Comparison of ENCODE assay signal across 1 cellular context in the genomic region with DNA sequence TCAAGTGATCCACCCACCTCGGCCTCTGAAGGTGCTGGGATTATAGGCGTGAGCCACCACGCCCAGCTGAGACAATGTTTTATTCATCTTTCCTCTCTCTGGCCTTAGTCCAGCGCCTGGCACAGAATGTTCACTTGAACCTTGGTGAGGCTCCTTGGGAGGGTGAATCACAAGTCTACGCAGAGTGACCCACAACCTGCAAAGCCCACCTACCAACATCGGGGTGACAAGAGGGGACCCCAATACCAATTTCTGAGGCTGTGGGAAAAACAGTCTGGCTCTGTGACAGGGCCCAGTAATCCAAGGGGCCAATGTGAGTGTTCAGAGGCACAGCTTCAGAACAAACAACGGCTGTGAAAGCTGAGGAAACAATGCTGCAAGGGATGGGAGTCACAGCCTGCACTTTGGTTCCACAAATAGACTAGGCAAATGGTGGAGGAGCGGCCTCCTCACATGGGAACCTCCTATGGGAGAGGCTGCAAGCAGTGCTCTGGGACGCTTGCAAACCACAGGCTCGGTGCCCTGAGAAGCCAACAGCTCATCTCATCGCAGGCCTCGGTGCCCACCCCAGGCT.
TF ChIP-seq lines count a peak whose summit lies in the region.

No MANE protein-coding gene starts in this region.

TF ChIP-seq in HepG2, 621 proteins besides CTCF, POLR2A, EP300 and RAD21 (continued from another document and continues in another):
- no peak for TF ChIP-seq ZNF160 (CRISPR knock-in tag; IDR thresholded peaks at IDR 0.05)
- no peak for TF ChIP-seq TCF7 (IDR thresholded peaks at IDR 0.05; ENCODE audit: low read depth)
- TF ChIP-seq, protein P1, sequence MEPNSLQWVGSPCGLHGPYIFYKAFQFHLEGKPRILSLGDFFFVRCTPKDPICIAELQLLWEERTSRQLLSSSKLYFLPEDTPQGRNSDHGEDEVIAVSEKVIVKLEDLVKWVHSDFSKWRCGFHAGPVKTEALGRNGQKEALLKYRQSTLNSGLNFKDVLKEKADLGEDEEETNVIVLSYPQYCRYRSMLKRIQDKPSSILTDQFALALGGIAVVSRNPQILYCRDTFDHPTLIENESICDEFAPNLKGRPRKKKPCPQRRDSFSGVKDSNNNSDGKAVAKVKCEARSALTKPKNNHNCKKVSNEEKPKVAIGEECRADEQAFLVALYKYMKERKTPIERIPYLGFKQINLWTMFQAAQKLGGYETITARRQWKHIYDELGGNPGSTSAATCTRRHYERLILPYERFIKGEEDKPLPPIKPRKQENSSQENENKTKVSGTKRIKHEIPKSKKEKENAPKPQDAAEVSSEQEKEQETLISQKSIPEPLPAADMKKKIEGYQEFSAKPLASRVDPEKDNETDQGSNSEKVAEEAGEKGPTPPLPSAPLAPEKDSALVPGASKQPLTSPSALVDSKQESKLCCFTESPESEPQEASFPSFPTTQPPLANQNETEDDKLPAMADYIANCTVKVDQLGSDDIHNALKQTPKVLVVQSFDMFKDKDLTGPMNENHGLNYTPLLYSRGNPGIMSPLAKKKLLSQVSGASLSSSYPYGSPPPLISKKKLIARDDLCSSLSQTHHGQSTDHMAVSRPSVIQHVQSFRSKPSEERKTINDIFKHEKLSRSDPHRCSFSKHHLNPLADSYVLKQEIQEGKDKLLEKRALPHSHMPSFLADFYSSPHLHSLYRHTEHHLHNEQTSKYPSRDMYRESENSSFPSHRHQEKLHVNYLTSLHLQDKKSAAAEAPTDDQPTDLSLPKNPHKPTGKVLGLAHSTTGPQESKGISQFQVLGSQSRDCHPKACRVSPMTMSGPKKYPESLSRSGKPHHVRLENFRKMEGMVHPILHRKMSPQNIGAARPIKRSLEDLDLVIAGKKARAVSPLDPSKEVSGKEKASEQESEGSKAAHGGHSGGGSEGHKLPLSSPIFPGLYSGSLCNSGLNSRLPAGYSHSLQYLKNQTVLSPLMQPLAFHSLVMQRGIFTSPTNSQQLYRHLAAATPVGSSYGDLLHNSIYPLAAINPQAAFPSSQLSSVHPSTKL (CRISPR knock-in tag; IDR thresholded peaks at IDR 0.05), result peak; percentile 84
- TF ChIP-seq DMAP1 (CRISPR knock-in tag; IDR thresholded peaks at IDR 0.05), result no peak
- TF ChIP-seq THYN1 (CRISPR knock-in tag; IDR thresholded peaks at IDR 0.05; ENCODE audit: borderline replicate concordance, low read depth), result no peak
- TF ChIP-seq, protein P2, sequence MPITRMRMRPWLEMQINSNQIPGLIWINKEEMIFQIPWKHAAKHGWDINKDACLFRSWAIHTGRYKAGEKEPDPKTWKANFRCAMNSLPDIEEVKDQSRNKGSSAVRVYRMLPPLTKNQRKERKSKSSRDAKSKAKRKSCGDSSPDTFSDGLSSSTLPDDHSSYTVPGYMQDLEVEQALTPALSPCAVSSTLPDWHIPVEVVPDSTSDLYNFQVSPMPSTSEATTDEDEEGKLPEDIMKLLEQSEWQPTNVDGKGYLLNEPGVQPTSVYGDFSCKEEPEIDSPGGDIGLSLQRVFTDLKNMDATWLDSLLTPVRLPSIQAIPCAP (CRISPR knock-in tag; IDR thresholded peaks at IDR 0.05; ENCODE audit: low read depth), result no peak
- TF ChIP-seq, protein P3, sequence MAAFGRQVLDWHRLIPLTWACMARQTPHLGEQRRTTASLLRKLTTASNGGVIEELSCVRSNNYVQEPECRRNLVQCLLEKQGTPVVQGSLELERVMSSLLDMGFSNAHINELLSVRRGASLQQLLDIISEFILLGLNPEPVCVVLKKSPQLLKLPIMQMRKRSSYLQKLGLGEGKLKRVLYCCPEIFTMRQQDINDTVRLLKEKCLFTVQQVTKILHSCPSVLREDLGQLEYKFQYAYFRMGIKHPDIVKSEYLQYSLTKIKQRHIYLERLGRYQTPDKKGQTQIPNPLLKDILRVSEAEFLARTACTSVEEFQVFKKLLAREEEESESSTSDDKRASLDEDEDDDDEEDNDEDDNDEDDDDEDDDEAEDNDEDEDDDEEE (CRISPR knock-in tag; IDR thresholded peaks at IDR 0.05), result no peak
- peak; percentile 40; the same call in 1 of the 2 replicates for TF ChIP-seq ZSCAN25 (CRISPR knock-in tag; IDR thresholded peaks at IDR 0.05)
- TF ChIP-seq KDM5B (CRISPR knock-in tag; IDR thresholded peaks at IDR 0.05; ENCODE audit: borderline replicate concordance), result peak; percentile 49; the same call in 1 of the 2 replicates
- TF ChIP-seq THAP11 (CRISPR knock-in tag; IDR thresholded peaks at IDR 0.05), result peak; percentile 61
- TF ChIP-seq, protein P4, sequence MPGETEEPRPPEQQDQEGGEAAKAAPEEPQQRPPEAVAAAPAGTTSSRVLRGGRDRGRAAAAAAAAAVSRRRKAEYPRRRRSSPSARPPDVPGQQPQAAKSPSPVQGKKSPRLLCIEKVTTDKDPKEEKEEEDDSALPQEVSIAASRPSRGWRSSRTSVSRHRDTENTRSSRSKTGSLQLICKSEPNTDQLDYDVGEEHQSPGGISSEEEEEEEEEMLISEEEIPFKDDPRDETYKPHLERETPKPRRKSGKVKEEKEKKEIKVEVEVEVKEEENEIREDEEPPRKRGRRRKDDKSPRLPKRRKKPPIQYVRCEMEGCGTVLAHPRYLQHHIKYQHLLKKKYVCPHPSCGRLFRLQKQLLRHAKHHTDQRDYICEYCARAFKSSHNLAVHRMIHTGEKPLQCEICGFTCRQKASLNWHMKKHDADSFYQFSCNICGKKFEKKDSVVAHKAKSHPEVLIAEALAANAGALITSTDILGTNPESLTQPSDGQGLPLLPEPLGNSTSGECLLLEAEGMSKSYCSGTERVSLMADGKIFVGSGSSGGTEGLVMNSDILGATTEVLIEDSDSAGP (CRISPR knock-in tag; IDR thresholded peaks at IDR 0.05; ENCODE audit: borderline replicate concordance), result peak; percentile 69; the same call in 1 of the 2 replicates
- TF ChIP-seq BORCS8-MEF2B (CRISPR knock-in tag; IDR thresholded peaks at IDR 0.05), result peak; percentile 59; the same call in 1 of the 2 replicates
- peak; percentile 73 for TF ChIP-seq GATAD1 (CRISPR knock-in tag; IDR thresholded peaks at IDR 0.05)
- TF ChIP-seq ARNT (IDR thresholded peaks at IDR 0.05), result no peak
- TF ChIP-seq FOXO1 (CRISPR knock-in tag; IDR thresholded peaks at IDR 0.05), result peak; percentile 92
- peak; percentile 66 for TF ChIP-seq TEAD3 (CRISPR knock-in tag; optimal IDR thresholded peaks at IDR 0.05; ENCODE audit: borderline replicate concordance)
- no peak for TF ChIP-seq NFE2L2 (IDR thresholded peaks at IDR 0.05; ENCODE audit: low read length)
- TF ChIP-seq, protein P5, sequence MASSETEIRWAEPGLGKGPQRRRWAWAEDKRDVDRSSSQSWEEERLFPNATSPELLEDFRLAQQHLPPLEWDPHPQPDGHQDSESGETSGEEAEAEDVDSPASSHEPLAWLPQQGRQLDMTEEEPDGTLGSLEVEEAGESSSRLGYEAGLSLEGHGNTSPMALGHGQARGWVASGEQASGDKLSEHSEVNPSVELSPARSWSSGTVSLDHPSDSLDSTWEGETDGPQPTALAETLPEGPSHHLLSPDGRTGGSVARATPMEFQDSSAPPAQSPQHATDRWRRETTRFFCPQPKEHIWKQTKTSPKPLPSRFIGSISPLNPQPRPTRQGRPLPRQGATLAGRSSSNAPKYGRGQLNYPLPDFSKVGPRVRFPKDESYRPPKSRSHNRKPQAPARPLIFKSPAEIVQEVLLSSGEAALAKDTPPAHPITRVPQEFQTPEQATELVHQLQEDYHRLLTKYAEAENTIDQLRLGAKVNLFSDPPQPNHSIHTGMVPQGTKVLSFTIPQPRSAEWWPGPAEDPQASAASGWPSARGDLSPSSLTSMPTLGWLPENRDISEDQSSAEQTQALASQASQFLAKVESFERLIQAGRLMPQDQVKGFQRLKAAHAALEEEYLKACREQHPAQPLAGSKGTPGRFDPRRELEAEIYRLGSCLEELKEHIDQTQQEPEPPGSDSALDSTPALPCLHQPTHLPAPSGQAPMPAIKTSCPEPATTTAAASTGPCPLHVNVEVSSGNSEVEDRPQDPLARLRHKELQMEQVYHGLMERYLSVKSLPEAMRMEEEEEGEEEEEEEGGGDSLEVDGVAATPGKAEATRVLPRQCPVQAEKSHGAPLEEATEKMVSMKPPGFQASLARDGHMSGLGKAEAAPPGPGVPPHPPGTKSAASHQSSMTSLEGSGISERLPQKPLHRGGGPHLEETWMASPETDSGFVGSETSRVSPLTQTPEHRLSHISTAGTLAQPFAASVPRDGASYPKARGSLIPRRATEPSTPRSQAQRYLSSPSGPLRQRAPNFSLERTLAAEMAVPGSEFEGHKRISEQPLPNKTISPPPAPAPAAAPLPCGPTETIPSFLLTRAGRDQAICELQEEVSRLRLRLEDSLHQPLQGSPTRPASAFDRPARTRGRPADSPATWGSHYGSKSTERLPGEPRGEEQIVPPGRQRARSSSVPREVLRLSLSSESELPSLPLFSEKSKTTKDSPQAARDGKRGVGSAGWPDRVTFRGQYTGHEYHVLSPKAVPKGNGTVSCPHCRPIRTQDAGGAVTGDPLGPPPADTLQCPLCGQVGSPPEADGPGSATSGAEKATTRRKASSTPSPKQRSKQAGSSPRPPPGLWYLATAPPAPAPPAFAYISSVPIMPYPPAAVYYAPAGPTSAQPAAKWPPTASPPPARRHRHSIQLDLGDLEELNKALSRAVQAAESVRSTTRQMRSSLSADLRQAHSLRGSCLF (CRISPR knock-in tag; IDR thresholded peaks at IDR 0.05; ENCODE audit: borderline replicate concordance), result no peak
- TF ChIP-seq RXRA (CRISPR knock-in tag; IDR thresholded peaks at IDR 0.05), result peak; percentile 80
- TF ChIP-seq ZBTB20 (CRISPR knock-in tag; IDR thresholded peaks at IDR 0.05; ENCODE audit: borderline replicate concordance, low read depth), result peak; percentile 65; the same call in 1 of the 2 replicates
- TF ChIP-seq, protein P6, sequence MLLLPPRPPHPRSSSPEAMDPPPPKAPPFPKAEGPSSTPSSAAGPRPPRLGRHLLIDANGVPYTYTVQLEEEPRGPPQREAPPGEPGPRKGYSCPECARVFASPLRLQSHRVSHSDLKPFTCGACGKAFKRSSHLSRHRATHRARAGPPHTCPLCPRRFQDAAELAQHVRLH (CRISPR knock-in tag; IDR thresholded peaks at IDR 0.05; ENCODE audit: borderline replicate concordance, low read depth), result no peak
- peak; percentile 85 for TF ChIP-seq FOXA3 (CRISPR knock-in tag; IDR thresholded peaks at IDR 0.05)
- TF ChIP-seq ZFP36L2 (CRISPR knock-in tag; IDR thresholded peaks at IDR 0.05), result no peak
- no peak for TF ChIP-seq ZNF333 (CRISPR knock-in tag; IDR thresholded peaks at IDR 0.05; ENCODE audit: borderline replicate concordance)
- TF ChIP-seq, protein P7, sequence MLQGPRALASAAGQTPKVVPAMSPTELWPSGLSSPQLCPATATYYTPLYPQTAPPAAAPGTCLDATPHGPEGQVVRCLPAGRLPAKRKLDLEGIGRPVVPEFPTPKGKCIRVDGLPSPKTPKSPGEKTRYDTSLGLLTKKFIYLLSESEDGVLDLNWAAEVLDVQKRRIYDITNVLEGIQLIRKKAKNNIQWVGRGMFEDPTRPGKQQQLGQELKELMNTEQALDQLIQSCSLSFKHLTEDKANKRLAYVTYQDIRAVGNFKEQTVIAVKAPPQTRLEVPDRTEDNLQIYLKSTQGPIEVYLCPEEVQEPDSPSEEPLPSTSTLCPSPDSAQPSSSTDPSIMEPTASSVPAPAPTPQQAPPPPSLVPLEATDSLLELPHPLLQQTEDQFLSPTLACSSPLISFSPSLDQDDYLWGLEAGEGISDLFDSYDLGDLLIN (CRISPR knock-in tag; IDR thresholded peaks at IDR 0.05; ENCODE audit: borderline replicate concordance), result no peak
- TF ChIP-seq, protein P8, sequence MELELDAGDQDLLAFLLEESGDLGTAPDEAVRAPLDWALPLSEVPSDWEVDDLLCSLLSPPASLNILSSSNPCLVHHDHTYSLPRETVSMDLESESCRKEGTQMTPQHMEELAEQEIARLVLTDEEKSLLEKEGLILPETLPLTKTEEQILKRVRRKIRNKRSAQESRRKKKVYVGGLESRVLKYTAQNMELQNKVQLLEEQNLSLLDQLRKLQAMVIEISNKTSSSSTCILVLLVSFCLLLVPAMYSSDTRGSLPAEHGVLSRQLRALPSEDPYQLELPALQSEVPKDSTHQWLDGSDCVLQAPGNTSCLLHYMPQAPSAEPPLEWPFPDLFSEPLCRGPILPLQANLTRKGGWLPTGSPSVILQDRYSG (CRISPR knock-in tag; IDR thresholded peaks at IDR 0.05), result no peak
- TF ChIP-seq ZNF143 (CRISPR knock-in tag; IDR thresholded peaks at IDR 0.05), result no peak
- TF ChIP-seq, protein P9, sequence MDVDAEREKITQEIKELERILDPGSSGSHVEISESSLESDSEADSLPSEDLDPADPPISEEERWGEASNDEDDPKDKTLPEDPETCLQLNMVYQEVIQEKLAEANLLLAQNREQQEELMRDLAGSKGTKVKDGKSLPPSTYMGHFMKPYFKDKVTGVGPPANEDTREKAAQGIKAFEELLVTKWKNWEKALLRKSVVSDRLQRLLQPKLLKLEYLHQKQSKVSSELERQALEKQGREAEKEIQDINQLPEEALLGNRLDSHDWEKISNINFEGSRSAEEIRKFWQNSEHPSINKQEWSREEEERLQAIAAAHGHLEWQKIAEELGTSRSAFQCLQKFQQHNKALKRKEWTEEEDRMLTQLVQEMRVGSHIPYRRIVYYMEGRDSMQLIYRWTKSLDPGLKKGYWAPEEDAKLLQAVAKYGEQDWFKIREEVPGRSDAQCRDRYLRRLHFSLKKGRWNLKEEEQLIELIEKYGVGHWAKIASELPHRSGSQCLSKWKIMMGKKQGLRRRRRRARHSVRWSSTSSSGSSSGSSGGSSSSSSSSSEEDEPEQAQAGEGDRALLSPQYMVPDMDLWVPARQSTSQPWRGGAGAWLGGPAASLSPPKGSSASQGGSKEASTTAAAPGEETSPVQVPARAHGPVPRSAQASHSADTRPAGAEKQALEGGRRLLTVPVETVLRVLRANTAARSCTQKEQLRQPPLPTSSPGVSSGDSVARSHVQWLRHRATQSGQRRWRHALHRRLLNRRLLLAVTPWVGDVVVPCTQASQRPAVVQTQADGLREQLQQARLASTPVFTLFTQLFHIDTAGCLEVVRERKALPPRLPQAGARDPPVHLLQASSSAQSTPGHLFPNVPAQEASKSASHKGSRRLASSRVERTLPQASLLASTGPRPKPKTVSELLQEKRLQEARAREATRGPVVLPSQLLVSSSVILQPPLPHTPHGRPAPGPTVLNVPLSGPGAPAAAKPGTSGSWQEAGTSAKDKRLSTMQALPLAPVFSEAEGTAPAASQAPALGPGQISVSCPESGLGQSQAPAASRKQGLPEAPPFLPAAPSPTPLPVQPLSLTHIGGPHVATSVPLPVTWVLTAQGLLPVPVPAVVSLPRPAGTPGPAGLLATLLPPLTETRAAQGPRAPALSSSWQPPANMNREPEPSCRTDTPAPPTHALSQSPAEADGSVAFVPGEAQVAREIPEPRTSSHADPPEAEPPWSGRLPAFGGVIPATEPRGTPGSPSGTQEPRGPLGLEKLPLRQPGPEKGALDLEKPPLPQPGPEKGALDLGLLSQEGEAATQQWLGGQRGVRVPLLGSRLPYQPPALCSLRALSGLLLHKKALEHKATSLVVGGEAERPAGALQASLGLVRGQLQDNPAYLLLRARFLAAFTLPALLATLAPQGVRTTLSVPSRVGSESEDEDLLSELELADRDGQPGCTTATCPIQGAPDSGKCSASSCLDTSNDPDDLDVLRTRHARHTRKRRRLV (CRISPR knock-in tag; IDR thresholded peaks at IDR 0.05), result no peak
- TF ChIP-seq, protein P10, sequence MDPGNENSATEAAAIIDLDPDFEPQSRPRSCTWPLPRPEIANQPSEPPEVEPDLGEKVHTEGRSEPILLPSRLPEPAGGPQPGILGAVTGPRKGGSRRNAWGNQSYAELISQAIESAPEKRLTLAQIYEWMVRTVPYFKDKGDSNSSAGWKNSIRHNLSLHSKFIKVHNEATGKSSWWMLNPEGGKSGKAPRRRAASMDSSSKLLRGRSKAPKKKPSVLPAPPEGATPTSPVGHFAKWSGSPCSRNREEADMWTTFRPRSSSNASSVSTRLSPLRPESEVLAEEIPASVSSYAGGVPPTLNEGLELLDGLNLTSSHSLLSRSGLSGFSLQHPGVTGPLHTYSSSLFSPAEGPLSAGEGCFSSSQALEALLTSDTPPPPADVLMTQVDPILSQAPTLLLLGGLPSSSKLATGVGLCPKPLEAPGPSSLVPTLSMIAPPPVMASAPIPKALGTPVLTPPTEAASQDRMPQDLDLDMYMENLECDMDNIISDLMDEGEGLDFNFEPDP (CRISPR knock-in tag; conservative IDR thresholded peaks at IDR 0.05), result no peak
- no peak for TF ChIP-seq SNAI1 (CRISPR knock-in tag; IDR thresholded peaks at IDR 0.05; ENCODE audit: borderline replicate concordance)
- no peak; the same call in 1 of the 2 replicates for TF ChIP-seq ZNF556 (CRISPR knock-in tag; IDR thresholded peaks at IDR 0.05; ENCODE audit: borderline replicate concordance)
- no peak; the same call in 1 of the 2 replicates for TF ChIP-seq HMG20B (CRISPR knock-in tag; conservative IDR thresholded peaks at IDR 0.05)
